ENCODE assay signal across 1 cellular context in the genomic region with DNA sequence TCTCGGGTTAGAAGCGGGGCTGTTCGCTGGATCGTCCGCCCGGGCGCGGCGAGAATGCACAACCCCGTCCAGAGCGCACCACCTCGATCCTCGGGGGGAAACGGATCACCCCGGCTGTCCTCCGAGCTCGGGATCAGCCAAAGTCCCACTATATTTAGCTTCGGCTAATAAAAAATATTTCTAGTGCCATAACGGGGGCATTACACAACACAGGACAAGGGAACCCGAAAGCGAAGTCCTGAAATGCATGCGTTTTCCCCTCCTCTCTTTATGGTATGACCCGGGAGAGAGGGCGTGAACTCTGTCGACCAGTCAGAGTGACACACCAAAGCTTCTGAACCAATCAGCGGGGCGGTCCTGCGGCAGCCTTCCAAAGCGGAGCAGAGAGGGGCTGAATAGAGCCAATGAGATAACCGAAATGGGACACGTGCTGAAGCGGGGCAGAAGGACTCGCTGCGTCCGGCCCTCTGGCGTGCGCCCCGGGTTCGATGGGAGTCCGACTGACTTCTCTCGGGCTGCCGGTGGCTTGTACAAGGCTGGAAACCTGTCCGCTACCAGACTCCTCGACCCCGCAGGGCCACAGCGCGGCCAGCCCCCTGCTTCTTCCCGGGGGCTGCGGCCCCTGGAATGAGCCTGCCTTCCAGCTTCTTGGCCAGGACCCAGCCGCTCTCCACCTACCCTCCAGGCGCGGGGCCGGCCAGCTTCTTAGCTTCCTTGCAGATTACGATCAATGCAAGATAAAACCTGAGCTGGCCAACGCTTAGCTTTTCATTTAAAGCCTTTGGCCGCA.
TF ChIP-seq lines count a peak whose summit lies in the region.

A gene with protein sequence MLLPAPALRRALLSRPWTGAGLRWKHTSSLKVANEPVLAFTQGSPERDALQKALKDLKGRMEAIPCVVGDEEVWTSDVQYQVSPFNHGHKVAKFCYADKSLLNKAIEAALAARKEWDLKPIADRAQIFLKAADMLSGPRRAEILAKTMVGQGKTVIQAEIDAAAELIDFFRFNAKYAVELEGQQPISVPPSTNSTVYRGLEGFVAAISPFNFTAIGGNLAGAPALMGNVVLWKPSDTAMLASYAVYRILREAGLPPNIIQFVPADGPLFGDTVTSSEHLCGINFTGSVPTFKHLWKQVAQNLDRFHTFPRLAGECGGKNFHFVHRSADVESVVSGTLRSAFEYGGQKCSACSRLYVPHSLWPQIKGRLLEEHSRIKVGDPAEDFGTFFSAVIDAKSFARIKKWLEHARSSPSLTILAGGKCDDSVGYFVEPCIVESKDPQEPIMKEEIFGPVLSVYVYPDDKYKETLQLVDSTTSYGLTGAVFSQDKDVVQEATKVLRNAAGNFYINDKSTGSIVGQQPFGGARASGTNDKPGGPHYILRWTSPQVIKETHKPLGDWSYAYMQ (minus strand): TSS at position 33 of the 790 bp plus-strand sequence. CDS start 32 bp downstream, at position 1.

TF ChIP-seq in K562, 482 proteins besides CTCF, POLR2A, EP300 and RAD21 (continued from another document and continues in another):
- TF ChIP-seq PTBP1 (IDR thresholded peaks at IDR 0.05; ENCODE audit: low read depth, low read length) (no peak), ZC3H11A (IDR thresholded peaks at IDR 0.05; ENCODE audit: low read depth, low read length) (no peak), MCM2 (IDR thresholded peaks at IDR 0.05; ENCODE audit: low read depth) (no peak), ZFP36 (IDR thresholded peaks at IDR 0.05; ENCODE audit: low read depth, low read length, partially characterized antibody) (no peak), ELF1 (tag; IDR thresholded peaks at IDR 0.05) (no peak), PRMT5 (CRISPR knock-in tag; IDR thresholded peaks at IDR 0.05) (no peak), RB1 (IDR thresholded peaks at IDR 0.05; ENCODE audit: low read depth) (peak; percentile 40), ELF4 (CRISPR knock-in tag; IDR thresholded peaks at IDR 0.05) (no peak), ETV1 (tag; conservative IDR thresholded peaks at IDR 0.05; ENCODE audit: low read depth) (peak; percentile 17; the same call in 1 of the 2 replicates), SIX5 (IDR thresholded peaks at IDR 0.05; ENCODE audit: borderline replicate concordance in 1 of 2, insufficient read depth in 1 of 2, low read depth in 1 of 2, low read length in 2 of 2) (peak; percentile 18 to 52; a peak in 2 of 4 replicates), ZNF316 (IDR thresholded peaks at IDR 0.05) (no peak), TARDBP (IDR thresholded peaks at IDR 0.05) (0 out of 2 replicates have a peak, but pooled peaks have one; percentile 73), JUNB (CRISPR knock-in tag; conservative IDR thresholded peaks at IDR 0.05) (no peak), NELFE (IDR thresholded peaks at IDR 0.05; ENCODE audit: insufficient read depth, insufficient read length) (no peak), BMI1 (IDR thresholded peaks at IDR 0.05; ENCODE audit: low read length) (no peak), ZNF23 (CRISPR knock-in tag; IDR thresholded peaks at IDR 0.05) (no peak), ESRRA (IDR thresholded peaks at IDR 0.05; ENCODE audit: borderline replicate concordance, low read depth) (peak; percentile 45; the same call in 1 of the 2 replicates), RAD51 (IDR thresholded peaks at IDR 0.05; ENCODE audit: borderline replicate concordance, low read depth) (peak; percentile 95), PHF20 (IDR thresholded peaks at IDR 0.05; ENCODE audit: partially characterized antibody) (peak; percentile 44), SNRNP70 (optimal IDR thresholded peaks at IDR 0.05; ENCODE audit: low read depth, low read length) (no peak), KLF16 (IDR thresholded peaks at IDR 0.05) (no peak), SMC3 (conservative IDR thresholded peaks at IDR 0.05; ENCODE audit: insufficient read depth, low read depth, low read length) (no peak), KAT8 (IDR thresholded peaks at IDR 0.05; ENCODE audit: low read depth) (no peak), HIVEP1 (CRISPR knock-in tag; IDR thresholded peaks at IDR 0.05) (no peak), WHSC1 (IDR thresholded peaks at IDR 0.05; ENCODE audit: low read length) (no peak), PCBP2 (IDR thresholded peaks at IDR 0.05; ENCODE audit: low read depth, low read length, poor library complexity, severe bottlenecking) (no peak), ETV5 (CRISPR knock-in tag; IDR thresholded peaks at IDR 0.05; ENCODE audit: low read depth) (peak; percentile 28; the same call in 1 of the 2 replicates), PPARD (CRISPR knock-in tag; IDR thresholded peaks at IDR 0.05) (no peak), GTF2E2 (tag; IDR thresholded peaks at IDR 0.05) (peak; percentile 30; the same call in 1 of the 2 replicates), LCOR (CRISPR knock-in tag; IDR thresholded peaks at IDR 0.05) (peak; percentile 89), PRPF4 (IDR thresholded peaks at IDR 0.05; ENCODE audit: insufficient read depth, low read depth, low read length, poor library complexity, severe bottlenecking) (no peak), RBM14 (IDR thresholded peaks at IDR 0.05; ENCODE audit: borderline replicate concordance, insufficient read depth, low read depth, low read length) (no peak), RBFOX2 (IDR thresholded peaks at IDR 0.05; ENCODE audit: low read depth, low read length) (peak; percentile 95), SLC30A9 (CRISPR knock-in tag; IDR thresholded peaks at IDR 0.05) (no peak), ZC3H4 (CRISPR knock-in tag; IDR thresholded peaks at IDR 0.05; ENCODE audit: borderline replicate concordance) (no peak), YY1 (IDR thresholded peaks at IDR 0.05; ENCODE audit: borderline replicate concordance in 1 of 3, control insufficient read depth in 1 of 3, extremely low read depth in 1 of 3, insufficient read depth in 3 of 3, insufficient read length in 1 of 3, insufficient replicate concordance in 2 of 3, low read depth in 1 of 3, low read length in 2 of 3) (peak in 1 of 3 experiments; percentile 80), FOS (IDR thresholded peaks at IDR 0.05; ENCODE audit: extremely low read depth, insufficient read length) (peak; percentile 87), BHLHE40 (IDR thresholded peaks at IDR 0.05; ENCODE audit: low read length) (peak; percentile 93), MCM7 (IDR thresholded peaks at IDR 0.05) (no peak), ZKSCAN1 (IDR thresholded peaks at IDR 0.05; ENCODE audit: low read depth, low read length) (no peak), XRCC5 (IDR thresholded peaks at IDR 0.05; ENCODE audit: low read depth, low read length) (peak; percentile 64), POLR3G (IDR thresholded peaks at IDR 0.05; ENCODE audit: extremely low read depth, insufficient read length, insufficient replicate concordance) (no peak), CBFA2T3 (IDR thresholded peaks at IDR 0.05) (0 out of 2 replicates have a peak, but pooled peaks have one; percentile 9), SUPT5H (IDR thresholded peaks at IDR 0.05) (peak; percentile 91), ZNF175 (CRISPR knock-in tag; IDR thresholded peaks at IDR 0.05; ENCODE audit: low read depth) (no peak), KDM4B (IDR thresholded peaks at IDR 0.05; ENCODE audit: borderline replicate concordance in 2 of 2, low read depth in 1 of 2) (peak in 1 of 2 experiments; percentile 41; a peak in 1 of 4 replicates), ASH1L (IDR thresholded peaks at IDR 0.05; ENCODE audit: borderline replicate concordance, low read depth, partially characterized antibody) (peak; percentile 93), TCF3 (CRISPR knock-in tag; IDR thresholded peaks at IDR 0.05) (no peak), NFYB (IDR thresholded peaks at IDR 0.05; ENCODE audit: extremely low read depth, insufficient read length) (peak; percentile 78), BRD9 (IDR thresholded peaks at IDR 0.05; ENCODE audit: low read depth, partially characterized antibody) (no peak), ZBTB17 (CRISPR knock-in tag; IDR thresholded peaks at IDR 0.05) (0 out of 2 replicates have a peak, but pooled peaks have one; percentile 20), CBX2 (IDR thresholded peaks at IDR 0.05; ENCODE audit: insufficient read depth, low read length, poor library complexity, severe bottlenecking) (no peak)
- TF ChIP-seq, protein P1, sequence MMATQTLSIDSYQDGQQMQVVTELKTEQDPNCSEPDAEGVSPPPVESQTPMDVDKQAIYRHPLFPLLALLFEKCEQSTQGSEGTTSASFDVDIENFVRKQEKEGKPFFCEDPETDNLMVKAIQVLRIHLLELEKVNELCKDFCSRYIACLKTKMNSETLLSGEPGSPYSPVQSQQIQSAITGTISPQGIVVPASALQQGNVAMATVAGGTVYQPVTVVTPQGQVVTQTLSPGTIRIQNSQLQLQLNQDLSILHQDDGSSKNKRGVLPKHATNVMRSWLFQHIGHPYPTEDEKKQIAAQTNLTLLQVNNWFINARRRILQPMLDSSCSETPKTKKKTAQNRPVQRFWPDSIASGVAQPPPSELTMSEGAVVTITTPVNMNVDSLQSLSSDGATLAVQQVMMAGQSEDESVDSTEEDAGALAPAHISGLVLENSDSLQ (IDR thresholded peaks at IDR 0.05) = peak; percentile 93
- TF ChIP-seq, protein P2, sequence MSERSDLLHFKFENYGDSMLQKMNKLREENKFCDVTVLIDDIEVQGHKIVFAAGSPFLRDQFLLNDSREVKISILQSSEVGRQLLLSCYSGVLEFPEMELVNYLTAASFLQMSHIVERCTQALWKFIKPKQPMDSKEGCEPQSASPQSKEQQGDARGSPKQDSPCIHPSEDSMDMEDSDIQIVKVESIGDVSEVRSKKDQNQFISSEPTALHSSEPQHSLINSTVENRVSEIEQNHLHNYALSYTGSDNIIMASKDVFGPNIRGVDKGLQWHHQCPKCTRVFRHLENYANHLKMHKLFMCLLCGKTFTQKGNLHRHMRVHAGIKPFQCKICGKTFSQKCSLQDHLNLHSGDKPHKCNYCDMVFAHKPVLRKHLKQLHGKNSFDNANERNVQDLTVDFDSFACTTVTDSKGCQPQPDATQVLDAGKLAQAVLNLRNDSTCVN (CRISPR knock-in tag; IDR thresholded peaks at IDR 0.05) = no peak
- TF ChIP-seq, protein P3, sequence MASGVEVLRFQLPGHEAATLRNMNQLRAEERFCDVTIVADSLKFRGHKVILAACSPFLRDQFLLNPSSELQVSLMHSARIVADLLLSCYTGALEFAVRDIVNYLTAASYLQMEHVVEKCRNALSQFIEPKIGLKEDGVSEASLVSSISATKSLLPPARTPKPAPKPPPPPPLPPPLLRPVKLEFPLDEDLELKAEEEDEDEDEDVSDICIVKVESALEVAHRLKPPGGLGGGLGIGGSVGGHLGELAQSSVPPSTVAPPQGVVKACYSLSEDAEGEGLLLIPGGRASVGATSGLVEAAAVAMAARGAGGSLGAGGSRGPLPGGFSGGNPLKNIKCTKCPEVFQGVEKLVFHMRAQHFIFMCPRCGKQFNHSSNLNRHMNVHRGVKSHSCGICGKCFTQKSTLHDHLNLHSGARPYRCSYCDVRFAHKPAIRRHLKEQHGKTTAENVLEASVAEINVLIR (CRISPR knock-in tag; IDR thresholded peaks at IDR 0.05) = no peak; the same call in 1 of the 2 replicates
- TF ChIP-seq, protein P4, sequence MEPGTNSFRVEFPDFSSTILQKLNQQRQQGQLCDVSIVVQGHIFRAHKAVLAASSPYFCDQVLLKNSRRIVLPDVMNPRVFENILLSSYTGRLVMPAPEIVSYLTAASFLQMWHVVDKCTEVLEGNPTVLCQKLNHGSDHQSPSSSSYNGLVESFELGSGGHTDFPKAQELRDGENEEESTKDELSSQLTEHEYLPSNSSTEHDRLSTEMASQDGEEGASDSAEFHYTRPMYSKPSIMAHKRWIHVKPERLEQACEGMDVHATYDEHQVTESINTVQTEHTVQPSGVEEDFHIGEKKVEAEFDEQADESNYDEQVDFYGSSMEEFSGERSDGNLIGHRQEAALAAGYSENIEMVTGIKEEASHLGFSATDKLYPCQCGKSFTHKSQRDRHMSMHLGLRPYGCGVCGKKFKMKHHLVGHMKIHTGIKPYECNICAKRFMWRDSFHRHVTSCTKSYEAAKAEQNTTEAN (CRISPR knock-in tag; IDR thresholded peaks at IDR 0.05) = no peak
- TF ChIP-seq, protein P5, sequence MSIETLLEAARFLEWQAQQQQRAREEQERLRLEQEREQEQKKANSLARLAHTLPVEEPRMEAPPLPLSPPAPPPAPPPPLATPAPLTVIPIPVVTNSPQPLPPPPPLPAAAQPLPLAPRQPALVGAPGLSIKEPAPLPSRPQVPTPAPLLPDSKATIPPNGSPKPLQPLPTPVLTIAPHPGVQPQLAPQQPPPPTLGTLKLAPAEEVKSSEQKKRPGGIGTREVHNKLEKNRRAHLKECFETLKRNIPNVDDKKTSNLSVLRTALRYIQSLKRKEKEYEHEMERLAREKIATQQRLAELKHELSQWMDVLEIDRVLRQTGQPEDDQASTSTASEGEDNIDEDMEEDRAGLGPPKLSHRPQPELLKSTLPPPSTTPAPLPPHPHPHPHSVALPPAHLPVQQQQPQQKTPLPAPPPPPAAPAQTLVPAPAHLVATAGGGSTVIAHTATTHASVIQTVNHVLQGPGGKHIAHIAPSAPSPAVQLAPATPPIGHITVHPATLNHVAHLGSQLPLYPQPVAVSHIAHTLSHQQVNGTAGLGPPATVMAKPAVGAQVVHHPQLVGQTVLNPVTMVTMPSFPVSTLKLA (conservative IDR thresholded peaks at IDR 0.05) = peak; percentile 97 to 99
- TF ChIP-seq, protein P6, sequence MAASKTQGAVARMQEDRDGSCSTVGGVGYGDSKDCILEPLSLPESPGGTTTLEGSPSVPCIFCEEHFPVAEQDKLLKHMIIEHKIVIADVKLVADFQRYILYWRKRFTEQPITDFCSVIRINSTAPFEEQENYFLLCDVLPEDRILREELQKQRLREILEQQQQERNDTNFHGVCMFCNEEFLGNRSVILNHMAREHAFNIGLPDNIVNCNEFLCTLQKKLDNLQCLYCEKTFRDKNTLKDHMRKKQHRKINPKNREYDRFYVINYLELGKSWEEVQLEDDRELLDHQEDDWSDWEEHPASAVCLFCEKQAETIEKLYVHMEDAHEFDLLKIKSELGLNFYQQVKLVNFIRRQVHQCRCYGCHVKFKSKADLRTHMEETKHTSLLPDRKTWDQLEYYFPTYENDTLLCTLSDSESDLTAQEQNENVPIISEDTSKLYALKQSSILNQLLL (CRISPR knock-in tag; IDR thresholded peaks at IDR 0.05; ENCODE audit: borderline replicate concordance) = no peak
- TF ChIP-seq, protein P7, sequence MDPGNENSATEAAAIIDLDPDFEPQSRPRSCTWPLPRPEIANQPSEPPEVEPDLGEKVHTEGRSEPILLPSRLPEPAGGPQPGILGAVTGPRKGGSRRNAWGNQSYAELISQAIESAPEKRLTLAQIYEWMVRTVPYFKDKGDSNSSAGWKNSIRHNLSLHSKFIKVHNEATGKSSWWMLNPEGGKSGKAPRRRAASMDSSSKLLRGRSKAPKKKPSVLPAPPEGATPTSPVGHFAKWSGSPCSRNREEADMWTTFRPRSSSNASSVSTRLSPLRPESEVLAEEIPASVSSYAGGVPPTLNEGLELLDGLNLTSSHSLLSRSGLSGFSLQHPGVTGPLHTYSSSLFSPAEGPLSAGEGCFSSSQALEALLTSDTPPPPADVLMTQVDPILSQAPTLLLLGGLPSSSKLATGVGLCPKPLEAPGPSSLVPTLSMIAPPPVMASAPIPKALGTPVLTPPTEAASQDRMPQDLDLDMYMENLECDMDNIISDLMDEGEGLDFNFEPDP (CRISPR knock-in tag; IDR thresholded peaks at IDR 0.05) = no peak
- TF ChIP-seq, protein P8, sequence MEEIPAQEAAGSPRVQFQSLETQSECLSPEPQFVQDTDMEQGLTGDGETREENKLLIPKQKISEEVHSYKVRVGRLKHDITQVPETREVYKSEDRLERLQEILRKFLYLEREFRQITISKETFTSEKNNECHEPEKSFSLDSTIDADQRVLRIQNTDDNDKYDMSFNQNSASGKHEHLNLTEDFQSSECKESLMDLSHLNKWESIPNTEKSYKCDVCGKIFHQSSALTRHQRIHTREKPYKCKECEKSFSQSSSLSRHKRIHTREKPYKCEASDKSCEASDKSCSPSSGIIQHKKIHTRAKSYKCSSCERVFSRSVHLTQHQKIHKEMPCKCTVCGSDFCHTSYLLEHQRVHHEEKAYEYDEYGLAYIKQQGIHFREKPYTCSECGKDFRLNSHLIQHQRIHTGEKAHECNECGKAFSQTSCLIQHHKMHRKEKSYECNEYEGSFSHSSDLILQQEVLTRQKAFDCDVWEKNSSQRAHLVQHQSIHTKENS (CRISPR knock-in tag; IDR thresholded peaks at IDR 0.05) = no peak
